Comparison of ENCODE assay signal across 8 cellular contexts in genomic region chr2:108594132-108594981, GRCh38.
A peak's percentile ranks its signal among the peaks of the same experiment; 100 is the strongest.
DNase-seq lines count a peak whose midpoint lies in the region; ATAC-seq, FAIRE-seq and TF ChIP-seq lines count a peak whose summit lies in the region.

No MANE protein-coding gene starts in this region.

- H3K27me3 ChIP-seq in endothelial cell of umbilical vein (ENCODE audit: control insufficient read depth in 2 of 2, insufficient read depth in 2 of 2, low read length in 2 of 2) = no peaks in the 10 kb centered on the region

- H2AFZ ChIP-seq in endothelial cell of umbilical vein (ENCODE audit: low read depth, low read length) = no peak overlapping the region

- intact Hi-C loops in endothelial cell of umbilical vein (cut with micrococcal nuclease) = loop anchor here (1.0 to 2.0 kb wide), 5 partner anchors 8 to 228 kb away; partner anchors contain the start of gene LIMS1

- peak; percentile 8 for FAIRE-seq in endothelial cell of umbilical vein (lab: Jason Lieb, UNC)
- no peak for FAIRE-seq in frontal cortex (lab: Jason Lieb, UNC)

- TF ChIP-seq CTCF in endothelial cell of umbilical vein (IDR thresholded peaks at IDR 0.05; ENCODE audit: extremely low read depth in 1 of 2, insufficient read depth in 1 of 2, low read depth in 1 of 2, low read length in 2 of 2) (no peak), nephron progenitor cell (IDR thresholded peaks at IDR 0.05) (no peak)

- peaks cover 59% of the 10 kb centered on the region for H3K4me1 ChIP-seq in endothelial cell of umbilical vein (ENCODE audit: control insufficient read depth, extremely low read depth, insufficient read depth, low read length)

- H3K4me2 ChIP-seq in endothelial cell of umbilical vein (ENCODE audit: insufficient read depth, low read length) = peak overlapping the region; percentile 77

- peak overlapping the region in 1 of 3 experiments; percentile 48 for H3K4me3 ChIP-seq in endothelial cell of umbilical vein (replicated peaks in 1 of 3; ENCODE audit: insufficient read depth in 1 of 3, low read depth in 1 of 3, low read length in 3 of 3)

- no peaks in the 10 kb centered on the region for H4K20me1 ChIP-seq in endothelial cell of umbilical vein (replicated peaks; ENCODE audit: control insufficient read depth, extremely low read depth, insufficient read depth, low read length)

- H3K27ac ChIP-seq in endothelial cell of umbilical vein (ENCODE audit: insufficient read depth, low read depth, low read length) = peak overlapping the region; percentile 99

- H3K4me1 Mint-ChIP-seq in nephron progenitor cell = peaks cover 53% of the 10 kb centered on the region

- no peak overlapping the region for H3K4me3 Mint-ChIP-seq in nephron progenitor cell

- peak; percentile 27 for DNase-seq in stimulated activated CD4-positive, alpha-beta T cell treated with anti-CD3 and anti-CD28 coated beads, Interleukin-4, amount 100 ng/mL, for 24 hours
- DNase-seq in stimulated activated CD4-positive, alpha-beta T cell treated with anti-CD3 and anti-CD28 coated beads, Interleukin-2, amount 100 ng/mL, for 24 hours = no peak
- DNase-seq in RPMI7951 (ENCODE audit: low read depth) (peak; percentile 95), endothelial cell of umbilical vein (ENCODE audit: low read depth, low spot score) (peak; percentile 91), nephron progenitor cell (no peak), GOT3 (lab: John Stamatoyannopoulos, UW) (no peak), frontal cortex (ENCODE audit: low spot score in 2 of 2) (no peak)

- dilution Hi-C loops in endothelial cell of umbilical vein (cut with MboI; ENCODE audit: extremely low pct_ligation_motif_present, low sequenced_read_pairs) = no loop called here

- H3K36me3 Mint-ChIP-seq in nephron progenitor cell (ENCODE audit: low read depth) = peaks cover 10% of the 10 kb centered on the region

- TSS peak; percentile 77 for BruUV-seq in endothelial cell of umbilical vein (replicated peaks; lab: Mats Ljungman, UMichigan)

- ATAC-seq in HG03045 (IDR thresholded peaks at IDR 0.05; ENCODE audit: unreplicated experiment) = peak; percentile 92

- H3K9me1 ChIP-seq in endothelial cell of umbilical vein (replicated peaks; ENCODE audit: control insufficient read depth, extremely low read depth, insufficient read depth, low read length) = no peaks in the 10 kb centered on the region

- POLR2A ChIA-PET in endothelial cell of umbilical vein (lab: Charles Lee) = interaction anchor here (1.3 to 2.1 kb wide), 5 partner anchors 8 to 60 kb away, joined by 3 to 7 read pairs (median 6); partner anchors contain the start of gene LIMS1

- H3K9me3 ChIP-seq in endothelial cell of umbilical vein (replicated peaks; ENCODE audit: control insufficient read depth, insufficient read depth, low read length) = no peaks in the 10 kb centered on the region

- TF ChIP-seq POLR2A in endothelial cell of umbilical vein (IDR thresholded peaks at IDR 0.05; ENCODE audit: low read depth, low read length) = peak; percentile 79

- CTCF ChIA-PET in endothelial cell of umbilical vein (lab: Charles Lee) = interaction anchor here (0.8 to 3.8 kb wide), 6 partner anchors 10 to 61 kb away, joined by 3 to 42 read pairs (median 4); partner anchors contain the start of gene LIMS1

- H3K79me2 ChIP-seq in endothelial cell of umbilical vein (ENCODE audit: control insufficient read depth, insufficient read depth, low read length) = peaks cover 40% of the 10 kb centered on the region

- H3K36me3 ChIP-seq in endothelial cell of umbilical vein (ENCODE audit: control insufficient read depth in 2 of 2, extremely low read depth in 1 of 2, insufficient read depth in 2 of 2, low read length in 2 of 2) = no peaks in the 10 kb centered on the region

- H3K9me3 Mint-ChIP-seq in nephron progenitor cell = peaks cover 2% of the 10 kb centered on the region

- peak overlapping the region; percentile 97 for H3K9ac ChIP-seq in endothelial cell of umbilical vein (replicated peaks; ENCODE audit: extremely low read depth, insufficient read depth, low read length)

- no peaks in the 10 kb centered on the region for H3K27me3 Mint-ChIP-seq in nephron progenitor cell (ENCODE audit: low read depth, poor library complexity)

- peak overlapping the region; percentile 89 for H3K27ac Mint-ChIP-seq in nephron progenitor cell

TF ChIP-seq in endothelial cell of umbilical vein, 7 proteins besides CTCF, POLR2A, EP300 and RAD21:
- TF ChIP-seq GATA2 (IDR thresholded peaks at IDR 0.05; ENCODE audit: insufficient read depth, insufficient read length, low read depth, low read length) = no peak
- TF ChIP-seq POLR2AphosphoS5 (IDR thresholded peaks at IDR 0.05; ENCODE audit: insufficient read depth, low read depth, low read length) = peak; percentile 88
- no peak for TF ChIP-seq MYC (IDR thresholded peaks at IDR 0.05; ENCODE audit: low read depth, low read length)
- TF ChIP-seq FOS (IDR thresholded peaks at IDR 0.05; ENCODE audit: borderline replicate concordance, insufficient read depth, low read length) = peak; percentile 87
- TF ChIP-seq EZH2 (IDR thresholded peaks at IDR 0.05; ENCODE audit: borderline replicate concordance, low read depth, low read length, severe bottlenecking) = no peak
- TF ChIP-seq JUN (IDR thresholded peaks at IDR 0.05; ENCODE audit: borderline replicate concordance, insufficient read depth, insufficient read length, low read depth) = peak; percentile 90

Comparison
In these comparisons a context has a peak if more than half of its experiments do, and no peak if none do; other contexts are left out.
1. DNase-seq: peak in stimulated activated CD4-positive, alpha-beta T cell treated with anti-CD3 and anti-CD28 coated beads, Interleukin-4, amount 100 ng/mL, for 24 hours (single experiment), RPMI7951 (single experiment) and endothelial cell of umbilical vein (single experiment); none in stimulated activated CD4-positive, alpha-beta T cell treated with anti-CD3 and anti-CD28 coated beads, Interleukin-2, amount 100 ng/mL, for 24 hours (0 of 2), nephron progenitor cell (single experiment), GOT3 (single experiment) and frontal cortex (0 of 2).